In genomic region chr10:58512470-58513188, GRCh38 we compare ENCODE assay signal across 8 cellular contexts. TPM values are rescaled to one million over a fixed set of nuclear protein-coding genes. Genes with fewer than 3 reads are reported as not detected.
A peak's percentile ranks its signal among the peaks of the same experiment; 100 is the strongest.
DNase-seq lines count a peak whose midpoint lies in the region; ATAC-seq, FAIRE-seq and TF ChIP-seq lines count a peak whose summit lies in the region.

Gene BICC1 (plus strand): TSS chr10:58512872. CDS start chr10:58513144, 272 bp downstream.

- POLR2A ChIA-PET in HepG2 (lab: Yijun Ruan, JAX), result no interaction called here

- peak within 1 kb of the TSS; percentile 84 for H2AFZ ChIP-seq in HepG2 (ENCODE audit: low read length)

- H3K9me3 ChIP-seq in BE2C (no peaks in the 10 kb centered on the region), RWPE2 (ENCODE audit: severe bottlenecking) (no peaks in the 10 kb centered on the region), HepG2 (ENCODE audit: low read length) (no peaks in the 10 kb centered on the region)
- H3K9me3 ChIP-seq in effector memory CD4-positive, alpha-beta T cell (ENCODE audit: control insufficient read depth, low read length), result no peaks in the 10 kb centered on the region

- peaks cover 19% of the 10 kb centered on the region for H3K79me2 ChIP-seq in HepG2 (ENCODE audit: insufficient read depth, low read length)

- in situ Hi-C loops in HepG2 (cut with HindIII; ENCODE audit: extremely low pct_ligation_motif_present, low pct_unique_long_range_greater_than_20kb), result loop anchor here (10.0 kb wide), 3 partner anchors 98 to 208 kb away; no protein-coding TSS in a partner anchor

- H3K4me1 ChIP-seq in BE2C, result no peaks in the 10 kb centered on the region; the same call in 1 of the 2 replicates
- peaks cover 22% of the 10 kb centered on the region for H3K4me1 ChIP-seq in RWPE2 (ENCODE audit: insufficient read depth, poor library complexity, severe bottlenecking)
- H3K4me1 ChIP-seq in effector memory CD4-positive, alpha-beta T cell (ENCODE audit: control insufficient read depth, insufficient read depth, low read length, poor library complexity, severe bottlenecking), result no peaks in the 10 kb centered on the region
- peaks cover 43% of the 10 kb centered on the region for H3K4me1 ChIP-seq in HepG2 (ENCODE audit: insufficient read depth, low read length)

- BruUV-seq in HepG2 (replicated peaks; lab: Mats Ljungman, UMichigan), result no TSS peak

- H3K27me3 ChIP-seq in BE2C, result no peaks in the 10 kb centered on the region
- H3K27me3 ChIP-seq in RWPE2 (ENCODE audit: insufficient read depth, poor library complexity, severe bottlenecking), result no peaks in the 10 kb centered on the region
- peaks cover 11% of the 10 kb centered on the region for H3K27me3 ChIP-seq in effector memory CD4-positive, alpha-beta T cell (replicated peaks; ENCODE audit: control insufficient read depth, insufficient read depth, low read length, poor library complexity, severe bottlenecking)
- H3K27me3 ChIP-seq in HepG2 (ENCODE audit: control insufficient read depth in 1 of 2, insufficient read depth in 2 of 2, low read length in 2 of 2), result no peaks in the 10 kb centered on the region; a peak in 1 of 5 replicates

- no peak for TF ChIP-seq RAD21 in HepG2 (CRISPR knock-in tag; IDR thresholded peaks at IDR 0.05)

- peak within 1 kb of the TSS; percentile 75 for H3K9ac ChIP-seq in HepG2 (ENCODE audit: insufficient read depth, low read depth, low read length)

- peak within 1 kb of the TSS; percentile 94 for H3K4me2 ChIP-seq in HepG2 (ENCODE audit: low read depth, low read length)

- FAIRE-seq in HepG2 (lab: Jason Lieb, UNC), result no peak

- TF ChIP-seq POLR2A in HepG2 (IDR thresholded peaks at IDR 0.05; ENCODE audit: insufficient read depth in 1 of 2, low read depth in 2 of 2, low read length in 2 of 2), result peak in 1 of 2 experiments; percentile 34; a peak in 2 of 4 replicates

- H3K27ac ChIP-seq in RWPE2 (ENCODE audit: poor library complexity, severe bottlenecking) (peak within 1 kb of the TSS; percentile 75), HepG2 (ENCODE audit: extremely low read length, insufficient read depth, low read length) (peak within 1 kb of the TSS; percentile 22)
- no peak within 1 kb of the TSS for H3K27ac ChIP-seq in effector memory CD4-positive, alpha-beta T cell (ENCODE audit: insufficient read depth, low read length, poor library complexity, severe bottlenecking)

- peak; percentile 73 for DNase-seq in BE2C
- peak; percentile 19 for DNase-seq in GOT3 (lab: John Stamatoyannopoulos, UW)
- no peak for DNase-seq in RWPE2 (ENCODE audit: low spot score)
- DNase-seq in effector memory CD4-positive, alpha-beta T cell, result no peak
- DNase-seq in HepG2 (ENCODE audit: low spot score), result no peak
- peak; percentile 13 for DNase-seq in stimulated activated naive CD8-positive, alpha-beta T cell treated with anti-CD3 and anti-CD28 coated beads, Interleukin-15, Interleukin-2, amounts not matched to agents 100 U/mL and 50 U/mL, for 24 hours
- DNase-seq in HUDEP-2 (lab: John Stamatoyannopoulos, UW; ENCODE audit: unreplicated experiment in 76 of 76), result no peak

- no peaks in the 10 kb centered on the region for H4K20me1 ChIP-seq in HepG2 (ENCODE audit: insufficient read depth, low read length)

- peak; percentile 54 for ATAC-seq in RWPE2 (ENCODE audit: low read depth)
- ATAC-seq in HepG2, result peak; percentile 85
- ATAC-seq in stimulated activated naive CD8-positive, alpha-beta T cell treated with anti-CD3 and anti-CD28 coated beads, Interleukin-15, Interleukin-2, amounts not matched to agents 100 U/mL and 50 U/mL, for 24 hours, result peak; percentile 60
- no peak for ATAC-seq in GM21515 (IDR thresholded peaks at IDR 0.05; ENCODE audit: unreplicated experiment)

- H3K36me3 ChIP-seq in BE2C, result no peaks in the 10 kb centered on the region
- no peaks in the 10 kb centered on the region for H3K36me3 ChIP-seq in RWPE2 (ENCODE audit: low read depth)
- H3K36me3 ChIP-seq in effector memory CD4-positive, alpha-beta T cell (ENCODE audit: control insufficient read depth, insufficient read depth, low read length), result no peaks in the 10 kb centered on the region
- no peaks in the 10 kb centered on the region for H3K36me3 ChIP-seq in HepG2 (replicated peaks in 1 of 2; ENCODE audit: control insufficient read depth in 1 of 2, insufficient read depth in 2 of 2, low read length in 2 of 2)

- H3K4me3 ChIP-seq in BE2C (ENCODE audit: low read depth, low read length) (peak within 1 kb of the TSS; percentile 92), RWPE2 (ENCODE audit: severe bottlenecking) (peak within 1 kb of the TSS; percentile 88), HepG2 (replicated peaks in 1 of 3; ENCODE audit: insufficient read depth in 1 of 3, low read depth in 2 of 3, low read length in 3 of 3) (peak within 1 kb of the TSS; percentile 71 to 84 (median 80))
- peak within 1 kb of the TSS; percentile 28 for H3K4me3 ChIP-seq in effector memory CD4-positive, alpha-beta T cell (ENCODE audit: insufficient read depth, low read depth, low read length, poor library complexity, severe bottlenecking)

- TF ChIP-seq EP300 in HepG2 (IDR thresholded peaks at IDR 0.05; ENCODE audit: low read depth in 2 of 2, low read length in 2 of 2) (no peak), HepG2 (CRISPR knock-in tag; IDR thresholded peaks at IDR 0.05; ENCODE audit: borderline replicate concordance) (no peak)

- CTCF ChIA-PET in HepG2 (lab: Yijun Ruan, JAX; ENCODE audit: low intra/inter-chr PET ratio, low total read pairs), result interaction anchor here (1.0 kb wide), 1 partner anchor 98 kb away, joined by 3 read pairs; no protein-coding TSS in a partner anchor

- WGBS in HepG2 (ENCODE audit: low lambda C conversion rate), result 2% methylated on average over 14 of the region's 83 CpGs

- intact Hi-C loops in HepG2 (cut with micrococcal nuclease; ENCODE audit: unreplicated experiment), result loop anchor here (1.0 to 5.0 kb wide), 3 partner anchors 44 to 210 kb away; no protein-coding TSS in a partner anchor

- TF ChIP-seq CTCF in BE2C (IDR thresholded peaks at IDR 0.05; ENCODE audit: low read depth, low read length), result no peak; the same call in 1 of the 2 replicates
- TF ChIP-seq CTCF in RWPE2 (IDR thresholded peaks at IDR 0.05; ENCODE audit: poor library complexity, severe bottlenecking), result peak; percentile 30
- peak; percentile 8; the same call in 1 of the 2 replicates for TF ChIP-seq CTCF in HepG2 (CRISPR knock-in tag; IDR thresholded peaks at IDR 0.05)

TF ChIP-seq in HepG2, 621 proteins besides CTCF, POLR2A, EP300 and RAD21 (continues in another document):
- no peak for TF ChIP-seq CSRNP2 (CRISPR knock-in tag; conservative IDR thresholded peaks at IDR 0.05; ENCODE audit: low read depth)
- no peak for TF ChIP-seq SIX1 (CRISPR knock-in tag; IDR thresholded peaks at IDR 0.05; ENCODE audit: borderline replicate concordance)
- TF ChIP-seq ZNF619 (CRISPR knock-in tag; IDR thresholded peaks at IDR 0.05), result no peak
- TF ChIP-seq ZNF121 (CRISPR knock-in tag; IDR thresholded peaks at IDR 0.05), result no peak
- no peak for TF ChIP-seq ZNF83 (CRISPR knock-in tag; IDR thresholded peaks at IDR 0.05; ENCODE audit: borderline replicate concordance)
- TF ChIP-seq MAX (IDR thresholded peaks at IDR 0.05), result peak; percentile 27; the same call in 1 of the 2 replicates
- no peak for TF ChIP-seq ZNF761 (CRISPR knock-in tag; conservative IDR thresholded peaks at IDR 0.05)
- TF ChIP-seq XBP1 (CRISPR knock-in tag; IDR thresholded peaks at IDR 0.05), result no peak
- TF ChIP-seq FOXP1 (IDR thresholded peaks at IDR 0.05), result 0 out of 2 replicates have a peak, but pooled peaks have one; percentile 6
- TF ChIP-seq FOXP1 (CRISPR knock-in tag; IDR thresholded peaks at IDR 0.05), result no peak
- TF ChIP-seq KDM1A (CRISPR knock-in tag; IDR thresholded peaks at IDR 0.05), result no peak
- no peak for TF ChIP-seq ZFP62 (CRISPR knock-in tag; IDR thresholded peaks at IDR 0.05)

RNA-seq across cellular contexts. Expression of gene BICC1, which starts in this region (rescaled TPM):
- polyA plus RNA-seq in BE2C (2012; ENCODE audit: insufficient read depth, insufficient read length, low read depth), result 4.8 TPM
- 0.15 and 0.18 TPM in 2 replicates for total RNA-seq in HepG2 (2016; rRNA removed; fragmentation: Illumina TruSeq; extraction: Trizol)
- total RNA-seq in HepG2 (2016; cell fraction: cytosol; rRNA removed; fragmentation: Illumina TruSeq; extraction: Trizol; ENCODE audit: low read depth), result not detected in 2 replicates
- 0.16 and 0.28 TPM in 2 replicates for total RNA-seq in HepG2 (2016; cell fraction: insoluble cytoplasmic fraction; rRNA removed; fragmentation: Illumina TruSeq; extraction: Trizol)
- 0.03 and 0.06 TPM in 2 replicates for total RNA-seq in HepG2 (2016; cell fraction: membrane; rRNA removed; fragmentation: Illumina TruSeq; extraction: Trizol)
- total RNA-seq in HepG2 (2016; cell fraction: nucleus; rRNA removed; fragmentation: Illumina TruSeq; extraction: Trizol), result 0.13 and 0.40 TPM in 2 replicates
- 1.3 and 1.5 TPM in 2 replicates for polyA plus RNA-seq in HepG2 (2011; rRNA removed)
- polyA plus RNA-seq in HepG2 (2011; cell fraction: cytosol; rRNA removed), result 0.98 and 1.2 TPM in 2 replicates
- polyA plus RNA-seq in HepG2 (2011; cell fraction: nucleus; rRNA removed), result 1.0 and 1.8 TPM in 2 replicates
- polyA plus RNA-seq in HepG2 (2012), result 2.1 and 4.0 TPM in 2 replicates
- not detected in 2 replicates for polyA plus RNA-seq in HepG2 (2016; cell fraction: cytosol; fragmentation: Illumina TruSeq; extraction: Trizol; ENCODE audit: low read depth)
- 0.14 and 0.22 TPM in 2 replicates for polyA plus RNA-seq in HepG2 (2016; cell fraction: insoluble cytoplasmic fraction; fragmentation: Illumina TruSeq; extraction: Trizol; ENCODE audit: low read depth)
- 0.05 and 0.06 TPM in 2 replicates for polyA plus RNA-seq in HepG2 (2016; cell fraction: membrane; fragmentation: Illumina TruSeq; extraction: Trizol; ENCODE audit: low read depth)
- polyA plus RNA-seq in HepG2 (2016; cell fraction: nucleus; fragmentation: Illumina TruSeq; extraction: Trizol; ENCODE audit: insufficient read depth, low read depth), result 0.11 TPM in 2 replicates
- 8.3 and 12.6 TPM in 2 replicates for polyA minus RNA-seq in HepG2 (2011; rRNA and poly(A)+ RNA removed; ENCODE audit: low replicate concordance)
- 4.4 and 6.9 TPM in 2 replicates for polyA minus RNA-seq in HepG2 (2011; cell fraction: cytosol; rRNA and poly(A)+ RNA removed)
- polyA minus RNA-seq in HepG2 (2011; cell fraction: nucleus; rRNA and poly(A)+ RNA removed), result 10.0 and 10.9 TPM in 2 replicates

Comparison
In these comparisons a context has a peak if more than half of its experiments do, and no peak if none do; other contexts are left out.
1. DNase-seq: peak in BE2C (single experiment), GOT3 (single experiment) and stimulated activated naive CD8-positive, alpha-beta T cell treated with anti-CD3 and anti-CD28 coated beads, Interleukin-15, Interleukin-2, amounts not matched to agents 100 U/mL and 50 U/mL, for 24 hours (single experiment); none in RWPE2 (single experiment), effector memory CD4-positive, alpha-beta T cell (0 of 3), HepG2 (single experiment) and HUDEP-2 (0 of 76).
2. H3K4me3 ChIP-seq: peak in every context shown above with its lines; median percentile 92 in BE2C; 88 in RWPE2; 80 in HepG2; 28 in effector memory CD4-positive, alpha-beta T cell.